Comparison of ENCODE assay signal across 8 cellular contexts in the genomic region with DNA sequence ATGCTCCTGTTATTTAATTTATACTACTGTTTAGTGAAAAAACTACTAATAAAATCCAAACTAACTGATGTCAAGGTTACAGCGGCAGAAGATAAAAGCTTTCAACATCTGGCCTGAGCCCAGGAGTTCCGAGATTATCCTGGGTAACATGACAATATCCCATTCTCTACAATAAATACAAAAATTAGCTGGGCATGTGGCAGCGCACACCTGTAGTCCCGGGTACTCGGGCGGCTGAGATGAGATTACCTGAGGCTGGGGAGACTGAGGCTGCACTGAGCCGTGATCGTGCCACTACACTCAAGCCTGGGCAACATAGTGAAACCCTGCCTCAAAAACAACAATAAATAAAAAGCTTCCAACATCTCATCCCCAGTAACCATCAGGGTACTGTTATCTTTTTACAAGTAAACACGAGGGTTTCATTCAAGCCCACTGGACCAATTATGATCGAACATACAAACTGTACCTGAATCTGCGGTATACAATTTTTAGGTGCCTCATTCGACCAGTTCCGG. TPM values are rescaled to one million over a fixed set of nuclear protein-coding genes. Genes with fewer than 3 reads are reported as not detected.
A peak's percentile ranks its signal among the peaks of the same experiment; 100 is the strongest.
DNase-seq lines count a peak whose midpoint lies in the region; ATAC-seq and TF ChIP-seq lines count a peak whose summit lies in the region.

No MANE protein-coding gene starts in this region.

- no peaks in the 10 kb centered on the region for H3K27me3 ChIP-seq in breast epithelium
- H3K27me3 ChIP-seq in mucosa of rectum (ENCODE audit: control insufficient read depth in 2 of 2, insufficient read depth in 2 of 2, low read length in 2 of 2): no peaks in the 10 kb centered on the region

- no peaks in the 10 kb centered on the region for H3K36me3 ChIP-seq in breast epithelium
- H3K36me3 ChIP-seq in mucosa of rectum (ENCODE audit: control insufficient read depth in 2 of 2, insufficient read depth in 2 of 2, low read length in 2 of 2): peaks cover 39 to 46% of the 10 kb centered on the region in 2 donors

- TF ChIP-seq CTCF in breast epithelium (IDR thresholded peaks at IDR 0.05): no peak

- no peak for ATAC-seq in stimulated activated naive CD8-positive, alpha-beta T cell treated with anti-CD3 and anti-CD28 coated beads, Interleukin-15, Interleukin-2, amounts not matched to agents 100 U/mL and 50 U/mL, for 24 hours
- ATAC-seq in HG02885 (IDR thresholded peaks at IDR 0.05; ENCODE audit: poor library complexity, unreplicated experiment): no peak

- TF ChIP-seq POLR2A in breast epithelium (IDR thresholded peaks at IDR 0.05): no peak

- H3K4me1 Mint-ChIP-seq in stimulated activated naive CD8-positive, alpha-beta T cell treated with anti-CD3 and anti-CD28 coated beads, Interleukin-15, Interleukin-2, amounts not matched to agents 100 ng/mL and 50 ng/mL, for 24 hours (ENCODE audit: low read depth): peaks cover 66% of the 10 kb centered on the region

- H3K27ac ChIP-seq in breast epithelium: peak overlapping the region; percentile 97 to 99
- H3K27ac ChIP-seq in mucosa of rectum (ENCODE audit: low read depth in 2 of 2, low read length in 2 of 2): no peak overlapping the region

- H3K9me3 ChIP-seq in breast epithelium (no peaks in the 10 kb centered on the region), mucosa of rectum (ENCODE audit: control insufficient read depth in 2 of 2, low read length in 2 of 2) (no peaks in the 10 kb centered on the region)

- H3K9me3 Mint-ChIP-seq in stimulated activated naive CD8-positive, alpha-beta T cell treated with anti-CD3 and anti-CD28 coated beads, Interleukin-15, Interleukin-2, amounts not matched to agents 100 ng/mL and 50 ng/mL, for 24 hours: no peaks in the 10 kb centered on the region

- no peaks in the 10 kb centered on the region for H3K27me3 Mint-ChIP-seq in stimulated activated naive CD8-positive, alpha-beta T cell treated with anti-CD3 and anti-CD28 coated beads, Interleukin-15, Interleukin-2, amounts not matched to agents 100 ng/mL and 50 ng/mL, for 24 hours

- DNase-seq in stimulated activated naive CD8-positive, alpha-beta T cell treated with anti-CD3 and anti-CD28 coated beads, Interleukin-15, Interleukin-2, amounts not matched to agents 100 U/mL and 50 U/mL, for 24 hours: no peak
- DNase-seq in breast epithelium (ENCODE audit: low spot score in 2 of 2) (no peak), NCI-H146 (lab: John Stamatoyannopoulos, UW) (no peak), hippocampal formation (lab: John Stamatoyannopoulos, UW) (no peak)
- no peak for DNase-seq in activated CD4-positive, CD25-positive, alpha-beta regulatory T cell (lab: John Stamatoyannopoulos, UW)

- peak overlapping the region; percentile 97 for H3K4me3 Mint-ChIP-seq in stimulated activated naive CD8-positive, alpha-beta T cell treated with anti-CD3 and anti-CD28 coated beads, Interleukin-15, Interleukin-2, amounts not matched to agents 100 ng/mL and 50 ng/mL, for 24 hours

- peaks cover 67% of the 10 kb centered on the region for H3K36me3 Mint-ChIP-seq in stimulated activated naive CD8-positive, alpha-beta T cell treated with anti-CD3 and anti-CD28 coated beads, Interleukin-15, Interleukin-2, amounts not matched to agents 100 ng/mL and 50 ng/mL, for 24 hours (ENCODE audit: low read depth)

- H3K27ac Mint-ChIP-seq in stimulated activated naive CD8-positive, alpha-beta T cell treated with anti-CD3 and anti-CD28 coated beads, Interleukin-15, Interleukin-2, amounts not matched to agents 100 ng/mL and 50 ng/mL, for 24 hours: peak overlapping the region; percentile 100

- H3K4me3 ChIP-seq in breast epithelium: peak overlapping the region; percentile 74 to 88 (median 75)
- peak overlapping the region; percentile 83 to 97 for H3K4me3 ChIP-seq in mucosa of rectum (ENCODE audit: low read length in 2 of 2)

- peaks cover 0 to 8% of the 10 kb centered on the region in 2 donors for H3K4me1 ChIP-seq in breast epithelium
- peaks cover 12 to 17% of the 10 kb centered on the region in 2 donors for H3K4me1 ChIP-seq in mucosa of rectum (ENCODE audit: control insufficient read depth in 2 of 2, insufficient read depth in 2 of 2, low read length in 2 of 2)

- intact Hi-C loops in breast epithelium (cut with DNase I; ENCODE audit: low total_unique reads): no loop called here

- H3K9ac ChIP-seq in mucosa of rectum (ENCODE audit: low read depth in 1 of 2, low read length in 2 of 2): peak overlapping the region; percentile 83 to 96

RNA-seq across cellular contexts. Expression of gene RPL37, which starts 1.3 kb away (rescaled TPM):
- total RNA-seq in breast epithelium: 100 to 1,000 TPM; 165 to 341 (median 206) TPM

RNA-seq across cellular contexts. Expression of gene CARD6, which starts 7.4 kb away (rescaled TPM):
- total RNA-seq in breast epithelium: 10 to 100 TPM; 16.1 to 25.8 (median 16.7) TPM

RNA-seq across cellular contexts. Expression of gene PRKAA1, which starts 35.6 kb away (rescaled TPM):
- total RNA-seq in breast epithelium: 100 to 1,000 TPM; 100 to 134 (median 112) TPM

Comparison
In these comparisons a context has a peak if more than half of its experiments do, and no peak if none do; other contexts are left out.
1. H3K27ac ChIP-seq: peak in breast epithelium (2 of 2); none in mucosa of rectum (0 of 2).